In the genomic region with DNA sequence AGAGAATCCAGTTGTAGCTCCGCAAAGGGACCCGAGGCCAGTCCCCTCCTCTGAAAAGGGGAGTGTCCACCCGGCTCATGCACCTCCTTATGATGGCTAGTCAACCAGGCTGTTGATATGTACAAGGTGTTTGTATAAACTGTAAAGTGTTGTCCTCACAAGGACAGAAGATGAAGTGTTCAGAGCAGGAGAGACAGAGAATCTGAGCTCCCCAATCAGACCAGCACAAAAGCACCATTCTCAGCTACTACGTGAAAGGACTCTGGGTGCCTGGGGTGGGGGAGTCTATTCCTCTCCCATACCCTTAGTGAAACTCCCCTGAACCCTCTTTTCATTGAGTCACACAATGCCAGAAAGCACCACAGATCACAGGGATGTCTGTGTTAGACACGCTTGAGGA, we compare ENCODE assay signal across 32 cellular contexts. TPM values are rescaled to one million over a fixed set of nuclear protein-coding genes. Genes with fewer than 3 reads are reported as not detected.
DNase-seq lines count a peak whose midpoint lies in the region; ATAC-seq, FAIRE-seq and TF ChIP-seq lines count a peak whose summit lies in the region.
"Had no signal": no experiment of that assay in that cellular context is flagged by ENCODE, and none has a peak within 500 bp of the region (broad histone marks: within the 10 kb centered on the region; RNA-seq: fewer than 3 reads in every experiment).

No MANE protein-coding gene starts in this region.

- H3K4me1 ChIP-seq in ascending aorta: peaks cover 26 to 71% of the 10 kb centered on the region in 2 donors
- peaks cover 11 to 32% (median 22%) of the 10 kb centered on the region in 4 experiments for H3K4me1 ChIP-seq in H1 (replicated peaks in 1 of 4; ENCODE audit: control insufficient read depth in 3 of 4, insufficient read depth in 4 of 4, low read length in 3 of 4)
- H3K4me1 ChIP-seq in neural progenitor cell: peaks cover 32% of the 10 kb centered on the region
- peaks cover 49 to 97% of the 10 kb centered on the region in 2 donors for H3K4me1 ChIP-seq in thoracic aorta (ENCODE audit: control insufficient read depth in 1 of 2, low read depth in 2 of 2)
- H3K4me1 ChIP-seq in neuronal stem cell (ENCODE audit: control insufficient read depth in 2 of 2, insufficient read depth in 1 of 2, low read depth in 1 of 2, low read length in 2 of 2): peaks cover 16 to 30% of the 10 kb centered on the region in 2 donors
- peaks cover 7 to 10% of the 10 kb centered on the region in 2 experiments; a peak in 3 of 4 replicates for H3K4me1 ChIP-seq in SK-N-SH (ENCODE audit: control insufficient read depth in 1 of 2, insufficient read depth in 2 of 2, low read depth in 1 of 2, low read length in 1 of 2)
- H3K4me1 ChIP-seq: body of pancreas had no signal

- no peak for ATAC-seq in thoracic aorta (ENCODE audit: insufficient number of reproducible peaks, low FRiP score, low read depth)
- ATAC-seq: activated CD8-positive, alpha-beta memory T cell treated with anti-CD3 and anti-CD28 coated beads, Interleukin-2, amount 10 ng/mL, durations not matched to agents 7 days and 5 days; activated T-cell treated with anti-CD3 and anti-CD28 coated beads, Interleukin-2, amount 50 U/mL, for 4 hours; body of pancreas; GM12878; natural killer cell had no signal

- DNase-seq in ascending aorta (ENCODE audit: low spot score in 2 of 2) (no peak), H1 (ENCODE audit: low read depth in 1 of 2, low spot score in 2 of 2) (no peak), neural progenitor cell (ENCODE audit: low spot score) (no peak), thoracic aorta (ENCODE audit: low spot score) (no peak), neuronal stem cell (ENCODE audit: low spot score) (no peak), iPS-NIHi7 (ENCODE audit: extremely low spot score) (no peak), SK-N-SH (no peak)
- DNase-seq: activated CD4-positive, alpha-beta T cell treated with anti-CD3 and anti-CD28 coated beads, Interleukin-2, amount 50 U/mL, for 1 hour; activated CD4-positive, CD25-positive, alpha-beta regulatory T cell; activated CD8-positive, alpha-beta memory T cell treated with anti-CD3 and anti-CD28 coated beads, Interleukin-2, amount 10 ng/mL, durations not matched to agents 7 days and 5 days; activated T-cell treated with anti-CD3 and anti-CD28 coated beads, Interleukin-2, amount 50 U/mL, for 4 hours; body of pancreas; DMS153; glutamatergic neuron; KBM-7; kidney; natural killer cell; NCI-H1105; NCI-H187 treated with DMSO at 0.1 percent for 48 hours; NCI-H510A treated with DMSO at 0.1 percent for 48 hours; retina; small intestine; stimulated activated naive CD4-positive, alpha-beta T cell had no signal

- H4K91ac ChIP-seq in H1 (replicated peaks; ENCODE audit: insufficient read length, low read length): no peak overlapping the region
- no peak overlapping the region for H4K91ac ChIP-seq in neuronal stem cell (ENCODE audit: low read depth, low read length, poor library complexity)

- H3K79me1 ChIP-seq in H1 (ENCODE audit: low read depth, low read length) (no peaks in the 10 kb centered on the region), neuronal stem cell (ENCODE audit: low read depth, low read length) (peaks cover 7% of the 10 kb centered on the region)

- H2BK20ac ChIP-seq in H1 (ENCODE audit: low read length): no peak overlapping the region

- peaks cover 68% of the 10 kb centered on the region for H3K4me1 Mint-ChIP-seq in neural progenitor cell

- H2BK5ac ChIP-seq in H1 (ENCODE audit: low read depth, low read length): no peak overlapping the region
- H2BK5ac ChIP-seq in neuronal stem cell (ENCODE audit: low read length): no peak overlapping the region

- H3K4me3 ChIP-seq in ascending aorta (no peak overlapping the region), H1 (ENCODE audit: extremely low read depth in 1 of 4, insufficient read depth in 2 of 4, low read depth in 3 of 4, low read length in 4 of 4) (no peak overlapping the region), neural progenitor cell (no peak overlapping the region), thoracic aorta (no peak overlapping the region), neuronal stem cell (ENCODE audit: low read length in 2 of 2) (no peak overlapping the region), SK-N-SH (ENCODE audit: low read depth in 2 of 2, low read length in 1 of 2) (no peak overlapping the region)
- H3K4me3 ChIP-seq: BLaER1 treated with 17β-estradiol and CSF1 and Interleukin-3, amounts not matched to agents 10 nM and 100 nM; body of pancreas; GM12878; lung; mucosa of descending colon; ovary; SK-N-MC; testis had no signal

- H3K14ac ChIP-seq in H1 (ENCODE audit: insufficient read length) (no peak overlapping the region), neuronal stem cell (ENCODE audit: low read length) (no peak overlapping the region)

- H3K4me2 ChIP-seq in H1 (ENCODE audit: insufficient read depth in 1 of 2, low read depth in 2 of 2, low read length in 2 of 2) (no peak overlapping the region), neural progenitor cell (no peak overlapping the region), neuronal stem cell (ENCODE audit: insufficient read depth, low read length, poor library complexity, severe bottlenecking) (no peak overlapping the region), SK-N-SH (no peak overlapping the region)

- H2BK120ac ChIP-seq in H1 (replicated peaks; ENCODE audit: low read depth, low read length): no peak overlapping the region
- H2BK120ac ChIP-seq in neuronal stem cell (ENCODE audit: low read depth, low read length): no peak overlapping the region

- no peaks in the 10 kb centered on the region for H4K20me1 ChIP-seq in H1 (replicated peaks in 1 of 2; ENCODE audit: control insufficient read depth in 1 of 2, insufficient read depth in 2 of 2, low read length in 2 of 2)
- H4K20me1 ChIP-seq in neural progenitor cell (ENCODE audit: low read depth): peaks cover 53% of the 10 kb centered on the region
- no peaks in the 10 kb centered on the region for H4K20me1 ChIP-seq in SK-N-SH (ENCODE audit: insufficient read depth)
- H4K20me1 ChIP-seq: BLaER1 treated with 17β-estradiol and CSF1 and Interleukin-3, amounts not matched to agents 10 nM and 100 nM had no signal

- peak overlapping the region; percentile 86 to 88 for H3K27ac ChIP-seq in ascending aorta
- H3K27ac ChIP-seq in H1 (ENCODE audit: low read depth, low read length): no peak overlapping the region
- no peak overlapping the region for H3K27ac ChIP-seq in neural progenitor cell
- peak overlapping the region; percentile 86 for H3K27ac ChIP-seq in thoracic aorta
- no peak overlapping the region for H3K27ac ChIP-seq in neuronal stem cell (replicated peaks; ENCODE audit: low read length)
- no peak overlapping the region for H3K27ac ChIP-seq in SK-N-SH (ENCODE audit: low read depth in 2 of 2, low read length in 1 of 2)
- H3K27ac ChIP-seq: BLaER1 treated with 17β-estradiol and CSF1 and Interleukin-3, amounts not matched to agents 10 nM and 100 nM; body of pancreas; SK-N-MC; testis had no signal

- TF ChIP-seq EP300 in H1 (IDR thresholded peaks at IDR 0.05; ENCODE audit: borderline replicate concordance in 1 of 2, low read depth in 2 of 2, low read length in 2 of 2) (no peak), SK-N-SH (IDR thresholded peaks at IDR 0.05; ENCODE audit: borderline replicate concordance in 1 of 2, low read depth in 1 of 2, low read length in 1 of 2) (no peak)

- POLR2A ChIA-PET in H1 (lab: Charles Lee; ENCODE audit: partially characterized antibody) (interaction anchor here (1.2 to 1.5 kb wide), 4 partner anchors 8 to 70 kb away, joined by 4 to 5 read pairs (median 5); no protein-coding TSS in a partner anchor), SK-N-SH (lab: Yijun Ruan, JAX) (no interaction called here)

- peak overlapping the region; percentile 70 for H3K27ac Mint-ChIP-seq in neural progenitor cell
- H3K27ac Mint-ChIP-seq: activated CD8-positive, alpha-beta memory T cell treated with anti-CD3 and anti-CD28 coated beads, Interleukin-2, amount 10 ng/mL, durations not matched to agents 7 days and 5 days; natural killer cell; T-helper 1 cell treated with Interleukin-12 subunit alpha and Interleukin-12 subunit beta and Interleukin-4 antibody, amounts not matched to agents 30 μg/mL and 1 μg/mL, for 36 hours had no signal

- H3K56ac ChIP-seq in H1 (replicated peaks; ENCODE audit: insufficient read length, low read depth, low read length): no peak overlapping the region

- no peak overlapping the region for H2BK12ac ChIP-seq in H1 (ENCODE audit: low read depth, low read length)
- no peak overlapping the region for H2BK12ac ChIP-seq in neuronal stem cell (ENCODE audit: low read length)

- H3K36me3 ChIP-seq in ascending aorta (no peaks in the 10 kb centered on the region), H1 (ENCODE audit: control insufficient read depth in 2 of 4, insufficient read depth in 4 of 4, low read length in 3 of 4) (no peaks in the 10 kb centered on the region), neural progenitor cell (no peaks in the 10 kb centered on the region), thoracic aorta (no peaks in the 10 kb centered on the region), neuronal stem cell (replicated peaks in 1 of 2; ENCODE audit: control insufficient read depth in 2 of 2, insufficient read depth in 2 of 2, low read length in 2 of 2) (peaks cover 5 to 100% of the 10 kb centered on the region in 2 donors), SK-N-SH (replicated peaks in 1 of 2; ENCODE audit: control insufficient read depth in 1 of 2, insufficient read depth in 2 of 2, low read length in 1 of 2) (no peaks in the 10 kb centered on the region)
- H3K36me3 ChIP-seq: BLaER1 treated with 17β-estradiol and CSF1 and Interleukin-3, amounts not matched to agents 10 nM and 100 nM; ovary had no signal

- 93% methylated on average over 5 of the region's 5 CpGs; no CpG with 5 or more reads in 1 of the 2 experiments for WGBS in H1 (ENCODE audit: extremely low coverage in 1 of 2, insufficient coverage in 1 of 2, insufficient read length in 1 of 2, insufficient replicate concordance in 2 of 2, low coverage in 1 of 2, low lambda C conversion rate in 2 of 2, missing lambda C conversion rate in 1 of 2), 2 experiments
- no CpG with 5 or more reads among the region's 5 CpGs for WGBS in neuronal stem cell (ENCODE audit: extremely low coverage in 2 of 2, insufficient read length in 2 of 2, insufficient replicate concordance in 1 of 2), 2 donors
- 91% methylated on average over 4 of the region's 5 CpGs for WGBS in SK-N-SH (ENCODE audit: low lambda C conversion rate)

- H3K23ac ChIP-seq in H1 (ENCODE audit: insufficient read length): no peak overlapping the region
- no peak overlapping the region for H3K23ac ChIP-seq in neuronal stem cell (ENCODE audit: low read depth, low read length, poor library complexity)

- H3K27me3 Mint-ChIP-seq in neural progenitor cell (ENCODE audit: insufficient read depth, low read depth): peaks cover 14% of the 10 kb centered on the region

- H4K5ac ChIP-seq in H1 (ENCODE audit: insufficient read length, low read depth, low read length): no peak overlapping the region

- H3K9ac ChIP-seq in H1 (replicated peaks in 1 of 4; ENCODE audit: extremely low read depth in 1 of 4, low read depth in 3 of 4, low read length in 3 of 4): no peak overlapping the region
- no peak overlapping the region for H3K9ac ChIP-seq in neural progenitor cell
- H3K9ac ChIP-seq in neuronal stem cell (ENCODE audit: low read depth, low read length, poor library complexity): no peak overlapping the region
- no peak overlapping the region for H3K9ac ChIP-seq in SK-N-SH
- H3K9ac ChIP-seq: BLaER1 treated with 17β-estradiol and CSF1 and Interleukin-3, amounts not matched to agents 10 nM and 100 nM had no signal

- H2BK15ac ChIP-seq in H1 (ENCODE audit: low read length) (no peak overlapping the region), neuronal stem cell (ENCODE audit: low read length) (no peak overlapping the region)

- intact Hi-C loops in ascending aorta (cut with DNase I): loop anchor here (2.0 kb wide), 1 partner anchor 25 kb away; no protein-coding TSS in a partner anchor

- no peak overlapping the region for H3K4ac ChIP-seq in H1 (replicated peaks; ENCODE audit: insufficient read length, low read depth, low read length)
- H3K4ac ChIP-seq in neuronal stem cell (ENCODE audit: low read length): no peak overlapping the region

- H4K8ac ChIP-seq in H1 (ENCODE audit: extremely low read depth, insufficient read depth, low read length) (no peak overlapping the region), neuronal stem cell (ENCODE audit: low read depth, low read length) (no peak overlapping the region)

- H3K9me3 ChIP-seq in ascending aorta (no peaks in the 10 kb centered on the region), H1 (ENCODE audit: insufficient read depth in 2 of 2, low read depth in 1 of 2, low read length in 1 of 2) (no peaks in the 10 kb centered on the region), neural progenitor cell (ENCODE audit: low read depth) (no peaks in the 10 kb centered on the region), thoracic aorta (no peaks in the 10 kb centered on the region), neuronal stem cell (replicated peaks in 1 of 2; ENCODE audit: control insufficient read depth in 2 of 2, insufficient read depth in 1 of 2, low read depth in 1 of 2, low read length in 2 of 2) (no peaks in the 10 kb centered on the region), SK-N-SH (no peaks in the 10 kb centered on the region)
- H3K9me3 ChIP-seq: BLaER1 treated with 17β-estradiol and CSF1 and Interleukin-3, amounts not matched to agents 10 nM and 100 nM; body of pancreas; mucosa of descending colon; ovary; testis had no signal

- TF ChIP-seq POLR2A in H1 (IDR thresholded peaks at IDR 0.05; ENCODE audit: control extremely low read depth in 1 of 2, low read depth in 2 of 2, low read length in 2 of 2): no peak

- H3K36me3 Mint-ChIP-seq in neural progenitor cell: peaks cover 3% of the 10 kb centered on the region
- H3K36me3 Mint-ChIP-seq: activated CD8-positive, alpha-beta memory T cell treated with anti-CD3 and anti-CD28 coated beads, Interleukin-2, amount 10 ng/mL, durations not matched to agents 7 days and 5 days; natural killer cell had no signal

- H3K27me3 ChIP-seq in ascending aorta (no peaks in the 10 kb centered on the region), H1 (replicated peaks in 1 of 4; ENCODE audit: control insufficient read depth in 3 of 4, extremely low read depth in 1 of 4, insufficient read depth in 3 of 4, low read length in 3 of 4) (peaks cover 0 to 3% (median 0%) of the 10 kb centered on the region in 4 experiments; a peak in 1 of 7 replicates), neural progenitor cell (no peaks in the 10 kb centered on the region), thoracic aorta (replicated peaks; ENCODE audit: insufficient read depth) (no peaks in the 10 kb centered on the region), neuronal stem cell (ENCODE audit: control insufficient read depth in 3 of 3, insufficient read depth in 3 of 3, low read depth in 1 of 3, low read length in 3 of 3) (no peaks in the 10 kb centered on the region), SK-N-SH (ENCODE audit: insufficient read depth) (no peaks in the 10 kb centered on the region; the same call in 1 of the 2 replicates)
- H3K27me3 ChIP-seq: body of pancreas, ovary, testis had no signal

- TF ChIP-seq RAD21 in H1 (IDR thresholded peaks at IDR 0.05 in 1 of 2, conservative IDR thresholded peaks at IDR 0.05 in 1 of 2; ENCODE audit: low read depth in 2 of 2, low read length in 2 of 2) (no peak), SK-N-SH (IDR thresholded peaks at IDR 0.05; ENCODE audit: low read length) (no peak)

- H3K79me2 ChIP-seq in H1 (ENCODE audit: control insufficient read depth in 1 of 2, insufficient read depth in 2 of 2, low read length in 2 of 2) (no peaks in the 10 kb centered on the region), neural progenitor cell (ENCODE audit: low read depth) (peaks cover 19% of the 10 kb centered on the region), SK-N-SH (ENCODE audit: insufficient read depth) (no peaks in the 10 kb centered on the region)

- CTCF ChIA-PET in H1 (lab: Charles Lee; ENCODE audit: partially characterized antibody) (interaction anchor here (1.5 to 1.8 kb wide), 4 partner anchors 10 to 73 kb away, joined by 3 to 5 read pairs (median 4); no protein-coding TSS in a partner anchor), SK-N-SH (lab: Yijun Ruan, JAX) (interaction anchor here (1.1 kb wide), 1 partner anchor 185 kb away, joined by 3 read pairs; no protein-coding TSS in a partner anchor)

- H2AK5ac ChIP-seq in H1 (ENCODE audit: low read depth, low read length) (peak overlapping the region; percentile 53; the same call in 1 of the 2 replicates), neuronal stem cell (ENCODE audit: low read depth, low read length) (no peak overlapping the region)

- no peak overlapping the region for H2AFZ ChIP-seq in H1 (ENCODE audit: low read length)
- no peak overlapping the region for H2AFZ ChIP-seq in neural progenitor cell (replicated peaks)
- no peak overlapping the region for H2AFZ ChIP-seq in neuronal stem cell (ENCODE audit: low read length)
- no peak overlapping the region for H2AFZ ChIP-seq in SK-N-SH (ENCODE audit: low read depth)

- H3K9me3 Mint-ChIP-seq in neural progenitor cell: no peaks in the 10 kb centered on the region
- H3K9me3 Mint-ChIP-seq: activated T-cell treated with anti-CD3 and anti-CD28 coated beads, Interleukin-2, amount 50 U/mL, for 4 hours; natural killer cell; T-helper 1 cell treated with Interleukin-12 subunit alpha and Interleukin-12 subunit beta and Interleukin-4 antibody, amounts not matched to agents 30 μg/mL and 1 μg/mL, for 36 hours had no signal

- no peak overlapping the region for H3K18ac ChIP-seq in H1 (ENCODE audit: extremely low read depth, low read length)
- no peak overlapping the region for H3K18ac ChIP-seq in neuronal stem cell (ENCODE audit: low read length)

- H3F3A ChIP-seq in neural progenitor cell (ENCODE audit: low read depth): peaks cover 39% of the 10 kb centered on the region
- H3F3A ChIP-seq in SK-N-SH (replicated peaks; ENCODE audit: insufficient read depth): no peaks in the 10 kb centered on the region

- H3K4me3 Mint-ChIP-seq in neural progenitor cell: no peak overlapping the region
- H3K4me3 Mint-ChIP-seq: activated CD8-positive, alpha-beta memory T cell treated with anti-CD3 and anti-CD28 coated beads, Interleukin-2, amount 10 ng/mL, durations not matched to agents 7 days and 5 days; activated T-cell treated with anti-CD3 and anti-CD28 coated beads, Interleukin-2, amount 50 U/mL, for 4 hours; natural killer cell; T-helper 1 cell treated with Interleukin-12 subunit alpha and Interleukin-12 subunit beta and Interleukin-4 antibody, amounts not matched to agents 30 μg/mL and 1 μg/mL, for 36 hours had no signal

- no peak for FAIRE-seq in H1 (lab: Jason Lieb, UNC)
- FAIRE-seq: GM12878, kidney, small intestine, TTC549 had no signal

- no peaks in the 10 kb centered on the region; the same call in 1 of the 2 replicates for H3K23me2 ChIP-seq in H1 (ENCODE audit: low read depth, low read length)

- H3K9me2 ChIP-seq in SK-N-SH: no peaks in the 10 kb centered on the region

- TF ChIP-seq CTCF in ascending aorta (IDR thresholded peaks at IDR 0.05): no peak
- TF ChIP-seq CTCF in H1 (IDR thresholded peaks at IDR 0.05; ENCODE audit: control extremely low read depth in 1 of 3, insufficient read depth in 1 of 3, low read depth in 1 of 3, low read length in 3 of 3): no peak
- no peak for TF ChIP-seq CTCF in neural progenitor cell (IDR thresholded peaks at IDR 0.05)
- no peak for TF ChIP-seq CTCF in thoracic aorta (IDR thresholded peaks at IDR 0.05)
- TF ChIP-seq CTCF in SK-N-SH (IDR thresholded peaks at IDR 0.05): no peak

RNA-seq across cellular contexts. Expression of gene MN1, which starts 49.4 kb away (rescaled TPM):
- total RNA-seq in ascending aorta (23.0 TPM), neural progenitor cell (ENCODE audit: low replicate concordance) (13.3 and 27.2 TPM in 2 replicates), thoracic aorta (10 to 100 TPM; 30.1 to 39.8 TPM)
- 4.9 and 5.2 TPM in 2 replicates for total RNA-seq in H1 (2021; fragmentation: NEBNext Ultra II Directional; extraction: Animal tissue kit (Norgen Biotek cat#: 25700))
- polyA plus RNA-seq in H1 (2011; rRNA removed) (3.1 and 5.0 TPM in 2 replicates), SK-N-SH (2012; rRNA removed) (0.11 and 0.20 TPM in 2 replicates)
- polyA plus RNA-seq in H1 (2011; cell fraction: cytosol; rRNA removed): 2.5 TPM
- 5.9 TPM for polyA plus RNA-seq in H1 (2011; cell fraction: nucleus; rRNA removed)
- polyA plus RNA-seq in H1 (2012, experiment 1 of 2): 2.5 to 3.7 TPM (median 3.4 TPM) in 4 replicates
- 1.8 TPM for polyA plus RNA-seq in H1 (2012, experiment 2 of 2)
- 2.8 TPM for polyA plus RNA-seq in H1 (2013, experiment 1 of 2)
- polyA plus RNA-seq in H1 (2013, experiment 2 of 2): 3.1 TPM
- polyA minus RNA-seq in H1 (2011; rRNA and poly(A)+ RNA removed): 2.0 and 3.1 TPM in 2 replicates
- polyA minus RNA-seq in H1 (2011; cell fraction: cytosol; rRNA and poly(A)+ RNA removed): 5.6 TPM
- polyA minus RNA-seq in H1 (2011; cell fraction: nucleus; rRNA and poly(A)+ RNA removed): 3.3 TPM
- 18.7 TPM for polyA plus RNA-seq in neuronal stem cell (2013, experiment 1 of 2)
- 21.3 TPM for polyA plus RNA-seq in neuronal stem cell (2013, experiment 2 of 2)
- polyA plus RNA-seq in SK-N-SH (2012; cell fraction: cytosol; rRNA removed): 0.05 TPM in 2 replicates
- 0.16 and 0.33 TPM in 2 replicates for polyA plus RNA-seq in SK-N-SH (2012; cell fraction: nucleus; rRNA removed)

Comparison
In these comparisons a context has a peak if more than half of its experiments do, and no peak if none do; other contexts are left out.
1. H3K27ac ChIP-seq: peak in ascending aorta (2 of 2) and thoracic aorta (2 of 2); none in H1 (single experiment), neural progenitor cell (single experiment), neuronal stem cell (single experiment) and SK-N-SH (0 of 2).